9 cellular contexts compared by ENCODE assay signal in the genomic region with DNA sequence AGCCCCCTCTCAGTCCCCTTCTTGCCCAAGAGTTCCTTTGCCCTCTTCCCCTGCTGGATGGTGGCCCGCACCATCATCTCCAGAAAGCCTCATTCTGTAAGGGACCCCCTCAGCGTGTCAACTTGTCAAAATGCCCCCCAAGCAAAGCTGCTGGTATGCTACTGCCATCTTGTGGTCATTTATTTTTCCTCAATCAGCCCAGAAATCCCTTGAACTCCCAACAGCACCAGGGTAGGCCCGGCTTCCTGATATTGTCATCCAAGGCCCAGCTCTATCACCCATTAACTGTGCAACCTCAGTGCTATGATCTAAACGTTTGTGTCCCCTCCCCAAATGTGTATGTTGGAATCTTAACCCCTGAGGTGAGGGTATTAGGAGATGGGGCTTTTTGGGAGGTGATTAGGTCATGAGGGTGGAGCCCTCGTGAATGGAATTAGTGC. TPM values are rescaled to one million over a fixed set of nuclear protein-coding genes. Genes with fewer than 3 reads are reported as not detected.
DNase-seq lines count a peak whose midpoint lies in the region; ATAC-seq and TF ChIP-seq lines count a peak whose summit lies in the region.
"Had no signal": no experiment of that assay in that cellular context is flagged by ENCODE, and none has a peak within 500 bp of the region (broad histone marks: within the 10 kb centered on the region; RNA-seq: fewer than 3 reads in every experiment).

No MANE protein-coding gene starts in this region.

- H3K9me3 ChIP-seq in CD8-positive, alpha-beta T cell (ENCODE audit: low read length) = no peaks in the 10 kb centered on the region
- no peaks in the 10 kb centered on the region for H3K9me3 ChIP-seq in HEK293 (ENCODE audit: control insufficient read depth, insufficient read depth, low read depth, low read length)

- peak; percentile 43 for TF ChIP-seq CTCF in CD8-positive, alpha-beta T cell (IDR thresholded peaks at IDR 0.05)
- TF ChIP-seq CTCF in HEK293 (tag by site-specific recombination; IDR thresholded peaks at IDR 0.05) = peak; percentile 72
- TF ChIP-seq CTCF in astrocyte of the spinal cord (IDR thresholded peaks at IDR 0.05; ENCODE audit: low read depth, low read length) = peak; percentile 57

- no peak for ATAC-seq in CD8-positive, alpha-beta T cell
- ATAC-seq in HG02759 (IDR thresholded peaks at IDR 0.05; ENCODE audit: unreplicated experiment) = no peak

- no peaks in the 10 kb centered on the region for H3K27me3 Mint-ChIP-seq in CD8-positive, alpha-beta T cell (ENCODE audit: low read depth)
- H3K27me3 Mint-ChIP-seq: dendritic cell treated with granulocyte-macrophage colony-stimulating factor and Interleukin-4, amounts not matched to agents 40 ng/mL and 50 ng/mL, for 4 days had no signal

- peaks cover 30% of the 10 kb centered on the region for H3K4me1 Mint-ChIP-seq in CD8-positive, alpha-beta T cell (ENCODE audit: low read depth)

- H3K27ac ChIP-seq in CD8-positive, alpha-beta T cell (ENCODE audit: low read depth, low read length) = no peak overlapping the region
- H3K27ac ChIP-seq in HEK293 (ENCODE audit: extremely low read depth, low read depth, low read length) = no peak overlapping the region

- no peaks in the 10 kb centered on the region for H3K9me3 Mint-ChIP-seq in CD8-positive, alpha-beta T cell
- H3K9me3 Mint-ChIP-seq: dendritic cell treated with granulocyte-macrophage colony-stimulating factor and Interleukin-4, amounts not matched to agents 40 ng/mL and 50 ng/mL, for 4 days had no signal

- H3K36me3 Mint-ChIP-seq in CD8-positive, alpha-beta T cell = peaks cover 87% of the 10 kb centered on the region

- intact Hi-C loops in CD8-positive, alpha-beta T cell (cut with DNase I, micrococcal nuclease) = loop anchor here (2.0 to 10.0 kb wide), 4 partner anchors 147 to 715 kb away; a partner anchor contains a TSS

- peak overlapping the region; percentile 61 for H3K27ac Mint-ChIP-seq in CD8-positive, alpha-beta T cell
- H3K27ac Mint-ChIP-seq: dendritic cell treated with granulocyte-macrophage colony-stimulating factor and Interleukin-4, amounts not matched to agents 40 ng/mL and 50 ng/mL, for 4 days had no signal

- CTCF ChIA-PET in CD8-positive, alpha-beta T cell (lab: Charles Lee) = interaction anchor here (0.6 to 4.8 kb wide), 17 partner anchors 9 to 161 kb away, joined by 3 to 26 read pairs (median 4); a partner anchor contains a TSS
- CTCF ChIA-PET in HEK293 (lab: Yijun Ruan, JAX) = interaction anchor here (0.6 to 3.1 kb wide), 30 partner anchors 8 to 642 kb away, joined by 3 to 65 read pairs (median 4); a partner anchor contains a TSS

- no peak overlapping the region for H3K4me3 ChIP-seq in CD8-positive, alpha-beta T cell (ENCODE audit: low read depth, low read length)
- no peak overlapping the region for H3K4me3 ChIP-seq in HEK293 (ENCODE audit: low read depth, low read length)
- no peak overlapping the region for H3K4me3 ChIP-seq in astrocyte of the spinal cord (ENCODE audit: low read depth, low read length)

- peaks cover 9% of the 10 kb centered on the region for H3K4me1 ChIP-seq in CD8-positive, alpha-beta T cell (ENCODE audit: insufficient read depth, low read length)
- no peaks in the 10 kb centered on the region for H3K4me1 ChIP-seq in HEK293 (ENCODE audit: control insufficient read depth, insufficient read depth, low read length)

- H3K4me3 Mint-ChIP-seq in CD8-positive, alpha-beta T cell = no peak overlapping the region
- H3K4me3 Mint-ChIP-seq: dendritic cell treated with granulocyte-macrophage colony-stimulating factor and Interleukin-4, amounts not matched to agents 40 ng/mL and 50 ng/mL, for 4 days had no signal

- no peaks in the 10 kb centered on the region for H3K27me3 ChIP-seq in CD8-positive, alpha-beta T cell (ENCODE audit: insufficient read depth, low read length)

- H3K36me3 ChIP-seq in CD8-positive, alpha-beta T cell (ENCODE audit: insufficient read depth, low read length) = peaks cover 73% of the 10 kb centered on the region
- peaks cover 0 to 7% of the 10 kb centered on the region in 2 experiments; a peak in 2 of 3 replicates for H3K36me3 ChIP-seq in HEK293 (ENCODE audit: control insufficient read depth in 2 of 2, insufficient read depth in 1 of 2, low read length in 2 of 2)

- POLR2A ChIA-PET in CD8-positive, alpha-beta T cell (lab: Charles Lee) = interaction anchor here (1.0 to 1.5 kb wide), 2 partner anchors 53 to 115 kb away, joined by 3 read pairs; no protein-coding TSS in a partner anchor
- POLR2A ChIA-PET in HEK293 (lab: Yijun Ruan, JAX) = interaction anchor here (0.6 kb wide), 1 partner anchor 145 kb away, joined by 4 read pairs; no protein-coding TSS in a partner anchor

- in situ Hi-C loops in astrocyte of the spinal cord (cut with HindIII; ENCODE audit: low sequenced_read_pairs) = no loop called here

- no peak for DNase-seq in CD8-positive, alpha-beta T cell
- DNase-seq in astrocyte of the spinal cord (ENCODE audit: low read depth, low spot score) (no peak), mesenteric fat pad (ENCODE audit: low spot score) (peak; percentile 59), NCI-H1048 (lab: John Stamatoyannopoulos, UW) (no peak), NCI-H2171 treated with DMSO at 0.1 percent for 48 hours (lab: John Stamatoyannopoulos, UW) (no peak), NCI-H526 treated with DMSO at 0.1 percent for 48 hours (lab: John Stamatoyannopoulos, UW) (no peak)

TF ChIP-seq in HEK293, 187 proteins besides CTCF, POLR2A, EP300 and RAD21:
- TF ChIP-seq ZNF214 (tag by site-specific recombination; IDR thresholded peaks at IDR 0.05; ENCODE audit: borderline replicate concordance) (no peak), ZNF654 (tag by site-specific recombination; IDR thresholded peaks at IDR 0.05; ENCODE audit: low read depth) (peak; percentile 80)

RNA-seq across cellular contexts. Expression of a gene that starts 53.2 kb away (rescaled TPM):
- total RNA-seq in CD8-positive, alpha-beta T cell = 10 to 100 TPM; 28.8 to 32.6 TPM
- total RNA-seq in mesenteric fat pad = 43.9 TPM
